In genomic region chr4:175622887-175623286, GRCh38 we compare ENCODE assay signal across 25 cellular contexts.
DNase-seq lines count a peak whose midpoint lies in the region; ATAC-seq and TF ChIP-seq lines count a peak whose summit lies in the region.
"Had no signal": no experiment of that assay in that cellular context is flagged by ENCODE, and none has a peak within 500 bp of the region (broad histone marks: within the 10 kb centered on the region; RNA-seq: fewer than 3 reads in every experiment).

No MANE protein-coding gene starts in this region.

- in situ Hi-C loops in brain microvascular endothelial cell (cut with HindIII; ENCODE audit: low pct_ligation_motif_present, low sequenced_read_pairs), result no loop called here

- no peak overlapping the region for H3K18ac ChIP-seq in neuronal stem cell (ENCODE audit: low read length)

- H4K20me1 ChIP-seq in MM.1S (ENCODE audit: insufficient read depth, low read length), result no peaks in the 10 kb centered on the region

- no peaks in the 10 kb centered on the region for H3K9me2 ChIP-seq in MM.1S (replicated peaks; ENCODE audit: insufficient read depth, low read length)

- H3K79me2 ChIP-seq in MM.1S (ENCODE audit: low read length), result no peaks in the 10 kb centered on the region
- H3K79me2 ChIP-seq: parathyroid adenoma had no signal

- H2BK12ac ChIP-seq in neuronal stem cell (ENCODE audit: low read length), result no peak overlapping the region

- H3K9ac ChIP-seq in MM.1S (ENCODE audit: low read length) (no peak overlapping the region), neuronal stem cell (ENCODE audit: low read depth, low read length, poor library complexity) (no peak overlapping the region)
- H3K9ac ChIP-seq: parathyroid adenoma had no signal

- H3K4me1 ChIP-seq in MM.1S (ENCODE audit: low read length), result no peaks in the 10 kb centered on the region
- H3K4me1 ChIP-seq in neuronal stem cell (ENCODE audit: control insufficient read depth in 2 of 2, insufficient read depth in 1 of 2, low read depth in 1 of 2, low read length in 2 of 2), result peaks cover 2 to 3% of the 10 kb centered on the region in 2 donors
- H3K4me1 ChIP-seq: esophagus squamous epithelium, gastroesophageal sphincter, parathyroid adenoma had no signal

- H2AFZ ChIP-seq in MM.1S (ENCODE audit: low read length) (no peak overlapping the region), neuronal stem cell (ENCODE audit: low read length) (peak overlapping the region; percentile 42)
- H2AFZ ChIP-seq: parathyroid adenoma had no signal

- no peaks in the 10 kb centered on the region for H3K79me1 ChIP-seq in neuronal stem cell (ENCODE audit: low read depth, low read length)

- no peak overlapping the region for H2BK5ac ChIP-seq in neuronal stem cell (ENCODE audit: low read length)

- H3K27me3 ChIP-seq in MM.1S (replicated peaks; ENCODE audit: insufficient read depth, low read length) (no peaks in the 10 kb centered on the region), brain microvascular endothelial cell (replicated peaks) (no peaks in the 10 kb centered on the region), neuronal stem cell (ENCODE audit: control insufficient read depth in 3 of 3, insufficient read depth in 3 of 3, low read depth in 1 of 3, low read length in 3 of 3) (no peaks in the 10 kb centered on the region)
- H3K27me3 ChIP-seq: esophagus squamous epithelium, gastroesophageal sphincter had no signal

- no peaks in the 10 kb centered on the region; the same call in 1 of the 2 replicates for H3K9me3 ChIP-seq in MM.1S (replicated peaks; ENCODE audit: insufficient read depth, low read length)
- H3K9me3 ChIP-seq in neuronal stem cell (replicated peaks in 1 of 2; ENCODE audit: control insufficient read depth in 2 of 2, insufficient read depth in 1 of 2, low read depth in 1 of 2, low read length in 2 of 2), result no peaks in the 10 kb centered on the region
- H3K9me3 ChIP-seq: esophagus squamous epithelium, gastroesophageal sphincter had no signal

- H3K36me3 ChIP-seq in MM.1S (replicated peaks; ENCODE audit: insufficient read depth, low read length) (no peaks in the 10 kb centered on the region), brain microvascular endothelial cell (replicated peaks) (no peaks in the 10 kb centered on the region), neuronal stem cell (replicated peaks in 1 of 2; ENCODE audit: control insufficient read depth in 2 of 2, insufficient read depth in 2 of 2, low read length in 2 of 2) (no peaks in the 10 kb centered on the region)
- H3K36me3 ChIP-seq: esophagus squamous epithelium, gastroesophageal sphincter had no signal

- no peak overlapping the region for H2BK15ac ChIP-seq in neuronal stem cell (ENCODE audit: low read length)

- ATAC-seq in HG03175 (IDR thresholded peaks at IDR 0.05; ENCODE audit: unreplicated experiment), result no peak
- ATAC-seq: activated naive CD4-positive, alpha-beta T cell treated with anti-CD3 and anti-CD28 coated beads, Interleukin-2, amount 50 U/mL, for 72 hours; CD8-positive, alpha-beta T cell; effector memory CD8-positive, alpha-beta T cell; gastroesophageal sphincter; naive thymus-derived CD8-positive, alpha-beta T cell; sciatic nerve had no signal

- TF ChIP-seq CTCF in MM.1S (IDR thresholded peaks at IDR 0.05; ENCODE audit: low read length), result peak; percentile 15; the same call in 1 of the 2 replicates
- peak; percentile 5 for TF ChIP-seq CTCF in brain microvascular endothelial cell (IDR thresholded peaks at IDR 0.05; ENCODE audit: low read depth, low read length, missing control alignments)

- no CpG with 5 or more reads among the region's 4 CpGs for WGBS in neuronal stem cell (ENCODE audit: extremely low coverage in 2 of 2, insufficient read length in 2 of 2, insufficient replicate concordance in 1 of 2), 2 donors

- H3K14ac ChIP-seq in neuronal stem cell (ENCODE audit: low read length), result no peak overlapping the region

- H3K23ac ChIP-seq in neuronal stem cell (ENCODE audit: low read depth, low read length, poor library complexity), result no peak overlapping the region

- no peak overlapping the region for H3K4me3 ChIP-seq in MM.1S (ENCODE audit: low read length)
- no peak overlapping the region for H3K4me3 ChIP-seq in brain microvascular endothelial cell (ENCODE audit: low read depth, low read length)
- H3K4me3 ChIP-seq in neuronal stem cell (ENCODE audit: low read length in 2 of 2), result no peak overlapping the region
- H3K4me3 ChIP-seq: esophagus squamous epithelium, gastroesophageal sphincter had no signal

- no peak overlapping the region for H4K91ac ChIP-seq in neuronal stem cell (ENCODE audit: low read depth, low read length, poor library complexity)

- no peak overlapping the region for H3K4me2 ChIP-seq in MM.1S (ENCODE audit: low read depth, low read length)
- no peak overlapping the region for H3K4me2 ChIP-seq in neuronal stem cell (ENCODE audit: insufficient read depth, low read length, poor library complexity, severe bottlenecking)

- peak; percentile 42 for DNase-seq in ELR (ENCODE audit: low read depth)
- peak; percentile 48 for DNase-seq in MM.1S
- peak; percentile 0 for DNase-seq in brain microvascular endothelial cell
- DNase-seq in neuronal stem cell (ENCODE audit: low spot score), result no peak
- no peak for DNase-seq in stimulated activated naive CD4-positive, alpha-beta T cell treated with Interleukin-2 at 50 U/mL for 16 hours (lab: John Stamatoyannopoulos, UW)
- DNase-seq in NCI-H2029 (lab: John Stamatoyannopoulos, UW), result no peak
- no peak for DNase-seq in activated CD4-positive, alpha-beta T cell treated with anti-CD3 and anti-CD28 coated beads, Interleukin-2, amount 50 U/mL, for 4 hours
- DNase-seq: activated CD4-positive, alpha-beta T cell treated with anti-CD3 and anti-CD28 coated beads for 1 hour; activated T-cell treated with anti-CD3 and anti-CD28 coated beads, Interleukin-2, amount 50 U/mL, for 48 hours; CD8-positive, alpha-beta T cell; effector memory CD8-positive, alpha-beta T cell; esophagus squamous epithelium; HFFc6; kidney glomerular epithelial cell; naive thymus-derived CD8-positive, alpha-beta T cell; NCI-H1436; NCI-H2171 treated with DMSO at 0.1 percent for 48 hours; stimulated activated CD4-positive, alpha-beta T cell treated with anti-CD3 and anti-CD28 coated beads, Interleukin-15, amount 100 ng/mL, for 24 hours; T1000 had no signal

- H3F3A ChIP-seq in MM.1S (ENCODE audit: insufficient read depth, low read length), result no peaks in the 10 kb centered on the region

- H2AK5ac ChIP-seq in neuronal stem cell (ENCODE audit: low read depth, low read length), result no peak overlapping the region

- H3K27ac ChIP-seq in MM.1S (ENCODE audit: low read length), result no peak overlapping the region
- H3K27ac ChIP-seq in brain microvascular endothelial cell, result no peak overlapping the region
- H3K27ac ChIP-seq in neuronal stem cell (replicated peaks; ENCODE audit: low read length), result no peak overlapping the region
- H3K27ac ChIP-seq: esophagus squamous epithelium, gastroesophageal sphincter, HL-60, parathyroid adenoma had no signal

- H4K8ac ChIP-seq in neuronal stem cell (ENCODE audit: low read depth, low read length), result no peak overlapping the region

- no peak overlapping the region for H3K4ac ChIP-seq in neuronal stem cell (ENCODE audit: low read length)

- no peak overlapping the region for H2BK120ac ChIP-seq in neuronal stem cell (ENCODE audit: low read depth, low read length)

Comparison
In these comparisons a context has a peak if more than half of its experiments do, and no peak if none do; other contexts are left out.
1. DNase-seq: peak in ELR (single experiment), MM.1S (single experiment) and brain microvascular endothelial cell (single experiment); none in neuronal stem cell (single experiment), stimulated activated naive CD4-positive, alpha-beta T cell treated with Interleukin-2 at 50 U/mL for 16 hours (single experiment), NCI-H2029 (single experiment) and activated CD4-positive, alpha-beta T cell treated with anti-CD3 and anti-CD28 coated beads, Interleukin-2, amount 50 U/mL, for 4 hours (0 of 2).